ENCODE assay signal across 11 cellular contexts in genomic region chr2:190722825-190723224, GRCh38.
DNase-seq lines count a peak whose midpoint lies in the region; ATAC-seq, FAIRE-seq and TF ChIP-seq lines count a peak whose summit lies in the region.
"Had no signal": no experiment of that assay in that cellular context is flagged by ENCODE, and none has a peak within 500 bp of the region (broad histone marks: within the 10 kb centered on the region; RNA-seq: fewer than 3 reads in every experiment).

No MANE protein-coding gene starts in this region.

- H3K4me2 ChIP-seq in keratinocyte (ENCODE audit: control insufficient read depth, extremely low read depth, insufficient read depth, low read depth, low read length) (peak overlapping the region; percentile 63), mesenchymal stem cell (ENCODE audit: low read length, poor library complexity, severe bottlenecking) (no peak overlapping the region)

- H4K91ac ChIP-seq in mesenchymal stem cell (ENCODE audit: low read length), result no peak overlapping the region

- H2BK120ac ChIP-seq in mesenchymal stem cell (ENCODE audit: low read depth, low read length), result no peak overlapping the region

- no peaks in the 10 kb centered on the region for H3K27me3 ChIP-seq in keratinocyte (ENCODE audit: control insufficient read depth, extremely low read depth, insufficient read depth, low read length)
- peaks cover 0 to 10% of the 10 kb centered on the region in 2 experiments for H3K27me3 ChIP-seq in mesenchymal stem cell (ENCODE audit: control insufficient read depth in 1 of 2, insufficient read depth in 1 of 2, low read length in 2 of 2)
- H3K27me3 ChIP-seq: cardiac muscle cell had no signal

- H2BK5ac ChIP-seq in mesenchymal stem cell (ENCODE audit: low read depth, low read length, poor library complexity, severe bottlenecking), result no peak overlapping the region

- no peaks in the 10 kb centered on the region for H3K9me3 ChIP-seq in T-helper 17 cell (ENCODE audit: control insufficient read depth, low read length, poor library complexity, severe bottlenecking)
- H3K9me3 ChIP-seq in keratinocyte (ENCODE audit: control insufficient read depth, low read depth, low read length), result no peaks in the 10 kb centered on the region
- no peaks in the 10 kb centered on the region for H3K9me3 ChIP-seq in mesenchymal stem cell (ENCODE audit: control insufficient read depth, low read length)

- H3K4me3 ChIP-seq in keratinocyte (ENCODE audit: control insufficient read depth in 2 of 3, extremely low read depth in 1 of 3, insufficient read depth in 2 of 3, low read depth in 1 of 3, low read length in 3 of 3), result peak overlapping the region in 1 of 3 experiments; percentile 33
- H3K4me3 ChIP-seq in mesenchymal stem cell (ENCODE audit: insufficient read depth in 1 of 2, low read depth in 1 of 2, low read length in 2 of 2), result no peak overlapping the region
- H3K4me3 ChIP-seq: cardiac muscle cell had no signal

- no peak overlapping the region for H4K8ac ChIP-seq in mesenchymal stem cell (ENCODE audit: low read length)

- no peak overlapping the region for H3K4ac ChIP-seq in mesenchymal stem cell (ENCODE audit: low read depth in 1 of 2, low read length in 2 of 2)

- H3K9ac ChIP-seq in keratinocyte (ENCODE audit: control insufficient read depth, extremely low read depth, insufficient read depth, low read length) (no peak overlapping the region), mesenchymal stem cell (ENCODE audit: low read length) (no peak overlapping the region)

- H2BK12ac ChIP-seq in mesenchymal stem cell (ENCODE audit: low read length in 2 of 2), result no peak overlapping the region

- H2BK15ac ChIP-seq in mesenchymal stem cell (ENCODE audit: low read depth, poor library complexity, severe bottlenecking), result no peak overlapping the region

- ATAC-seq in GM19467 (IDR thresholded peaks at IDR 0.05; ENCODE audit: unreplicated experiment) (peak; percentile 2), T-helper 17 cell (peak; percentile 48)
- ATAC-seq in effector memory CD8-positive, alpha-beta T cell (replicated peaks), result no peak

- dilution Hi-C loops in keratinocyte (cut with MboI; ENCODE audit: extremely low pct_ligation_motif_present, low sequenced_read_pairs), result no loop called here

- no peaks in the 10 kb centered on the region for H4K20me1 ChIP-seq in keratinocyte (ENCODE audit: control insufficient read depth, extremely low read depth, insufficient read depth, low read length)

- TF ChIP-seq CTCF in keratinocyte (optimal IDR thresholded peaks at IDR 0.05 in 1 of 3, IDR thresholded peaks at IDR 0.05 in 1 of 3, conservative IDR thresholded peaks at IDR 0.05 in 1 of 3; ENCODE audit: extremely low read depth in 1 of 3, insufficient read depth in 2 of 3, low read length in 3 of 3), result no peak

- H3K79me1 ChIP-seq in mesenchymal stem cell (replicated peaks; ENCODE audit: low read length, poor library complexity, severe bottlenecking), result no peaks in the 10 kb centered on the region

- peaks cover 76% of the 10 kb centered on the region for H3K4me1 Mint-ChIP-seq in activated T-cell treated with anti-CD3 and anti-CD28 coated beads, Interleukin-2, amount 50 U/mL, for 24 hours (ENCODE audit: low read depth)
- peaks cover 22% of the 10 kb centered on the region for H3K4me1 Mint-ChIP-seq in T-helper 17 cell
- peaks cover 10 to 18% of the 10 kb centered on the region in 2 donors for H3K4me1 Mint-ChIP-seq in effector memory CD8-positive, alpha-beta T cell (ENCODE audit: low read depth in 2 of 2)

- no peaks in the 10 kb centered on the region for H3K79me2 ChIP-seq in keratinocyte (ENCODE audit: control insufficient read depth, insufficient read depth, low read length)

- peaks cover 1% of the 10 kb centered on the region for H3K9me3 Mint-ChIP-seq in activated T-cell treated with anti-CD3 and anti-CD28 coated beads, Interleukin-2, amount 50 U/mL, for 24 hours
- H3K9me3 Mint-ChIP-seq in effector memory CD8-positive, alpha-beta T cell, result no peaks in the 10 kb centered on the region

- H3K9me1 ChIP-seq in keratinocyte (ENCODE audit: control insufficient read depth, extremely low read depth, insufficient read depth, low read length), result no peaks in the 10 kb centered on the region

- H3K4me3 Mint-ChIP-seq in activated T-cell treated with anti-CD3 and anti-CD28 coated beads, Interleukin-2, amount 50 U/mL, for 24 hours, result peak overlapping the region; percentile 70
- H3K4me3 Mint-ChIP-seq in T-helper 17 cell, result peak overlapping the region; percentile 50
- no peak overlapping the region for H3K4me3 Mint-ChIP-seq in effector memory CD8-positive, alpha-beta T cell

- H3K27ac ChIP-seq in keratinocyte (ENCODE audit: control insufficient read depth, insufficient read depth, low read length) (no peak overlapping the region), mesenchymal stem cell (ENCODE audit: low read length, poor library complexity, severe bottlenecking) (no peak overlapping the region)
- H3K27ac ChIP-seq: cardiac muscle cell had no signal

- H3K36me3 Mint-ChIP-seq in activated T-cell treated with anti-CD3 and anti-CD28 coated beads, Interleukin-2, amount 50 U/mL, for 24 hours (ENCODE audit: low read depth), result no peaks in the 10 kb centered on the region
- peaks cover 2% of the 10 kb centered on the region for H3K36me3 Mint-ChIP-seq in T-helper 17 cell (ENCODE audit: low read depth)
- H3K36me3 Mint-ChIP-seq in effector memory CD8-positive, alpha-beta T cell (ENCODE audit: insufficient read depth), result no peaks in the 10 kb centered on the region

- peaks cover 38% of the 10 kb centered on the region for H3K4me1 ChIP-seq in keratinocyte (ENCODE audit: control insufficient read depth, extremely low read depth, insufficient read depth, low read length)
- H3K4me1 ChIP-seq in mesenchymal stem cell (ENCODE audit: control insufficient read depth, insufficient read depth, low read depth, low read length), result peaks cover 3% of the 10 kb centered on the region

- H2AFZ ChIP-seq in keratinocyte (ENCODE audit: control insufficient read depth, low read length), result no peak overlapping the region
- no peak overlapping the region for H2AFZ ChIP-seq in mesenchymal stem cell (ENCODE audit: low read depth, low read length)

- no peaks in the 10 kb centered on the region for H3K36me3 ChIP-seq in keratinocyte (ENCODE audit: control insufficient read depth in 2 of 2, extremely low read depth in 1 of 2, insufficient read depth in 2 of 2, low read length in 2 of 2)
- H3K36me3 ChIP-seq in mesenchymal stem cell (ENCODE audit: control insufficient read depth in 1 of 2, insufficient read depth in 2 of 2, low read depth in 1 of 2, low read length in 2 of 2), result no peaks in the 10 kb centered on the region
- H3K36me3 ChIP-seq: cardiac muscle cell had no signal

- H3K27ac Mint-ChIP-seq in activated T-cell treated with anti-CD3 and anti-CD28 coated beads, Interleukin-2, amount 50 U/mL, for 24 hours, result peak overlapping the region; percentile 100
- H3K27ac Mint-ChIP-seq in T-helper 17 cell, result no peak overlapping the region
- no peak overlapping the region for H3K27ac Mint-ChIP-seq in effector memory CD8-positive, alpha-beta T cell

- 93% methylated on average over 6 of the region's 6 CpGs for WGBS in mesenchymal stem cell

- H3K23ac ChIP-seq in mesenchymal stem cell (ENCODE audit: low read length in 2 of 2), result no peak overlapping the region

- no peak overlapping the region for H3K14ac ChIP-seq in mesenchymal stem cell (ENCODE audit: low read length in 2 of 2)

- no peak for DNase-seq in activated T-cell treated with anti-CD3 and anti-CD28 coated beads, Interleukin-2, amount 50 U/mL, for 24 hours
- DNase-seq in activated T-cell treated with anti-CD3 and anti-CD28 coated beads for 4 hours (no peak), T-helper 17 cell (no peak), keratinocyte (ENCODE audit: low read depth, low spot score) (no peak), mesenchymal stem cell (no peak), C1 segment of cervical spinal cord (lab: John Stamatoyannopoulos, UW) (no peak)
- DNase-seq in effector memory CD8-positive, alpha-beta T cell, result no peak
- DNase-seq: NCI-H524 treated with DMSO at 0.1 percent for 48 hours, T-helper 9 cell had no signal

- no peak overlapping the region for H2AK5ac ChIP-seq in mesenchymal stem cell (ENCODE audit: low read length, severe bottlenecking)

- peak; percentile 57 for FAIRE-seq in keratinocyte (lab: Jason Lieb, UNC)

- H3K18ac ChIP-seq in mesenchymal stem cell (ENCODE audit: low read depth in 1 of 2, low read length in 2 of 2), result no peak overlapping the region

- H3K27me3 Mint-ChIP-seq in activated T-cell treated with anti-CD3 and anti-CD28 coated beads, Interleukin-2, amount 50 U/mL, for 24 hours, result no peaks in the 10 kb centered on the region
- peaks cover 32% of the 10 kb centered on the region for H3K27me3 Mint-ChIP-seq in T-helper 17 cell
- peaks cover 24 to 27% of the 10 kb centered on the region in 2 donors for H3K27me3 Mint-ChIP-seq in effector memory CD8-positive, alpha-beta T cell

Comparison
In these comparisons a context has a peak if more than half of its experiments do, and no peak if none do; other contexts are left out.
1. H3K4me3 Mint-ChIP-seq: peak in activated T-cell treated with anti-CD3 and anti-CD28 coated beads, Interleukin-2, amount 50 U/mL, for 24 hours (single experiment) and T-helper 17 cell (single experiment); none in effector memory CD8-positive, alpha-beta T cell (0 of 2).